ENCODE assay signal across 8 cellular contexts in genomic region chr12:75943730-75944096, GRCh38.
DNase-seq lines count a peak whose midpoint lies in the region; ATAC-seq and TF ChIP-seq lines count a peak whose summit lies in the region.
"Had no signal": no experiment of that assay in that cellular context is flagged by ENCODE, and none has a peak within 500 bp of the region (broad histone marks: within the 10 kb centered on the region; RNA-seq: fewer than 3 reads in every experiment).

No MANE protein-coding gene starts in this region.

- H3K4me1 ChIP-seq in GM23248 (ENCODE audit: insufficient read depth) = peaks cover 26% of the 10 kb centered on the region
- H3K4me1 ChIP-seq in PC-3 (ENCODE audit: insufficient read depth, low read length) = peaks cover 23% of the 10 kb centered on the region
- H3K4me1 ChIP-seq in skeletal muscle tissue (ENCODE audit: control insufficient read depth in 3 of 3, insufficient read depth in 3 of 3, low read length in 3 of 3) = no peaks in the 10 kb centered on the region

- no peaks in the 10 kb centered on the region for H3K9me2 ChIP-seq in GM23248 (ENCODE audit: insufficient read depth)
- H3K9me2 ChIP-seq in PC-3 (replicated peaks; ENCODE audit: low read length) = no peaks in the 10 kb centered on the region

- H2AFZ ChIP-seq in GM23248 (peak overlapping the region; percentile 34; the same call in 1 of the 2 replicates), PC-3 (ENCODE audit: low read length) (no peak overlapping the region)

- H3K9ac ChIP-seq in GM23248 (peak overlapping the region; percentile 34; the same call in 1 of the 2 replicates), PC-3 (ENCODE audit: low read length) (peak overlapping the region; percentile 70), skeletal muscle tissue (ENCODE audit: low read depth in 1 of 3, low read length in 3 of 3) (no peak overlapping the region)

- peak overlapping the region; percentile 30; the same call in 1 of the 2 replicates for H3K4me3 ChIP-seq in GM23248
- peak overlapping the region; percentile 23; the same call in 1 of the 2 replicates for H3K4me3 ChIP-seq in PC-3 (ENCODE audit: low read length)
- H3K4me3 ChIP-seq in skeletal muscle tissue (ENCODE audit: low read length in 3 of 3) = no peak overlapping the region
- H3K4me3 ChIP-seq: HAP-1 had no signal

- TSS peak; percentile 89 for BruUV-seq in PC-3 (replicated peaks; lab: Mats Ljungman, UMichigan)

- H3K9me3 ChIP-seq in GM23248 (ENCODE audit: low read depth) (no peaks in the 10 kb centered on the region), PC-3 (ENCODE audit: low read length) (no peaks in the 10 kb centered on the region), skeletal muscle tissue (ENCODE audit: control insufficient read depth in 3 of 3, low read length in 3 of 3) (no peaks in the 10 kb centered on the region)
- H3K9me3 ChIP-seq: HAP-1 had no signal

- no peaks in the 10 kb centered on the region for H3K9me3 Mint-ChIP-seq in effector memory CD8-positive, alpha-beta T cell

- peak overlapping the region in 1 of 2 donors; percentile 60 for H3K4me3 Mint-ChIP-seq in effector memory CD8-positive, alpha-beta T cell

- WGBS in GM23248 (ENCODE audit: low coverage in 1 of 2, low lambda C conversion rate in 2 of 2, missing lambda C conversion rate in 2 of 2), 2 experiments = 88 to 91% methylated on average over 1 of the region's 1 CpG

- in situ Hi-C loops in GM23248 (cut with MboI) = no loop called here

- CTCF ChIA-PET in PC-3 (lab: Charles Lee) = no interaction called here

- peak; percentile 6 for DNase-seq in GM23248
- DNase-seq in PC-3 = peak; percentile 44
- no peak for DNase-seq in effector memory CD8-positive, alpha-beta T cell
- DNase-seq in UCSD-AML1 (lab: John Stamatoyannopoulos, UW; ENCODE audit: unreplicated experiment) = no peak
- no peak for DNase-seq in NOMO-1 (lab: John Stamatoyannopoulos, UW; ENCODE audit: unreplicated experiment in 2 of 2)
- no peak for DNase-seq in NCI-H345 treated with DMSO at 0.1 percent for 48 hours (lab: John Stamatoyannopoulos, UW; ENCODE audit: unreplicated experiment)

- H3K36me3 Mint-ChIP-seq in effector memory CD8-positive, alpha-beta T cell (ENCODE audit: insufficient read depth) = no peaks in the 10 kb centered on the region

- H4K20me1 ChIP-seq in GM23248 (ENCODE audit: insufficient read depth) = no peaks in the 10 kb centered on the region
- no peaks in the 10 kb centered on the region for H4K20me1 ChIP-seq in PC-3 (ENCODE audit: low read length)

- H3K27me3 ChIP-seq in GM23248 (replicated peaks; ENCODE audit: insufficient read depth) (no peaks in the 10 kb centered on the region), PC-3 (ENCODE audit: low read length) (no peaks in the 10 kb centered on the region), skeletal muscle tissue (ENCODE audit: control insufficient read depth in 3 of 3, insufficient read depth in 3 of 3, low read length in 3 of 3) (no peaks in the 10 kb centered on the region)

- H3K27ac Mint-ChIP-seq in effector memory CD8-positive, alpha-beta T cell = peak overlapping the region; percentile 89 to 95

- H3K27me3 Mint-ChIP-seq in effector memory CD8-positive, alpha-beta T cell = no peaks in the 10 kb centered on the region

- intact Hi-C loops in PC-3 (cut with micrococcal nuclease) = loop anchor here (1.0 to 2.0 kb wide), 6 partner anchors 35 to 219 kb away; no protein-coding TSS in a partner anchor

- peaks cover 25% of the 10 kb centered on the region for H3F3A ChIP-seq in GM23248 (ENCODE audit: insufficient read depth)
- peaks cover 6% of the 10 kb centered on the region for H3F3A ChIP-seq in PC-3 (ENCODE audit: low read length, unreplicated experiment)

- ATAC-seq in PC-3 = peak; percentile 45
- ATAC-seq in effector memory CD8-positive, alpha-beta T cell (replicated peaks) = no peak

- H3K79me2 ChIP-seq in GM23248 (ENCODE audit: insufficient read depth) = no peaks in the 10 kb centered on the region
- H3K79me2 ChIP-seq in PC-3 (ENCODE audit: low read length) = no peaks in the 10 kb centered on the region

- peaks cover 9 to 13% of the 10 kb centered on the region in 2 donors for H3K4me1 Mint-ChIP-seq in effector memory CD8-positive, alpha-beta T cell (ENCODE audit: low read depth in 2 of 2)

- H3K27ac ChIP-seq in GM23248 = peak overlapping the region; percentile 84
- H3K27ac ChIP-seq in PC-3 (ENCODE audit: low read length) = peak overlapping the region; percentile 98
- peak overlapping the region; percentile 10 for H3K27ac ChIP-seq in skeletal muscle tissue (ENCODE audit: low read depth, low read length)

- POLR2A ChIA-PET in PC-3 (lab: Charles Lee; ENCODE audit: unreplicated experiment) = interaction anchor here (0.6 kb wide), 1 partner anchor 404 kb away, joined by 3 read pairs; no protein-coding TSS in a partner anchor

- H3K36me3 ChIP-seq in GM23248 (ENCODE audit: low read depth) = no peaks in the 10 kb centered on the region
- no peaks in the 10 kb centered on the region for H3K36me3 ChIP-seq in PC-3 (ENCODE audit: low read depth, low read length)
- no peaks in the 10 kb centered on the region for H3K36me3 ChIP-seq in skeletal muscle tissue (ENCODE audit: control insufficient read depth in 3 of 3, insufficient read depth in 3 of 3, low read length in 3 of 3)
- H3K36me3 ChIP-seq: HAP-1 had no signal

- H3K4me2 ChIP-seq in GM23248 (ENCODE audit: unreplicated experiment) = peak overlapping the region; percentile 72
- peak overlapping the region; percentile 62 for H3K4me2 ChIP-seq in PC-3 (ENCODE audit: low read length)

- TF ChIP-seq CTCF in PC-3 (conservative IDR thresholded peaks at IDR 0.05; ENCODE audit: low read depth, low read length) = no peak

Comparison
In these comparisons a context has a peak if more than half of its experiments do, and no peak if none do; other contexts are left out.
1. DNase-seq: peak in GM23248 (single experiment) and PC-3 (single experiment); none in effector memory CD8-positive, alpha-beta T cell (0 of 3), UCSD-AML1 (single experiment), NOMO-1 (0 of 2) and NCI-H345 treated with DMSO at 0.1 percent for 48 hours (single experiment).
2. H3K27ac ChIP-seq: peak in every context shown above with its lines; median percentile 98 in PC-3; 84 in GM23248; 10 in skeletal muscle tissue.
3. H3K4me3 ChIP-seq: peak in GM23248 (single experiment) and PC-3 (single experiment); none in skeletal muscle tissue (0 of 3).
4. H3K9ac ChIP-seq: peak in GM23248 (single experiment) and PC-3 (single experiment); none in skeletal muscle tissue (0 of 3).